In the genomic region with DNA sequence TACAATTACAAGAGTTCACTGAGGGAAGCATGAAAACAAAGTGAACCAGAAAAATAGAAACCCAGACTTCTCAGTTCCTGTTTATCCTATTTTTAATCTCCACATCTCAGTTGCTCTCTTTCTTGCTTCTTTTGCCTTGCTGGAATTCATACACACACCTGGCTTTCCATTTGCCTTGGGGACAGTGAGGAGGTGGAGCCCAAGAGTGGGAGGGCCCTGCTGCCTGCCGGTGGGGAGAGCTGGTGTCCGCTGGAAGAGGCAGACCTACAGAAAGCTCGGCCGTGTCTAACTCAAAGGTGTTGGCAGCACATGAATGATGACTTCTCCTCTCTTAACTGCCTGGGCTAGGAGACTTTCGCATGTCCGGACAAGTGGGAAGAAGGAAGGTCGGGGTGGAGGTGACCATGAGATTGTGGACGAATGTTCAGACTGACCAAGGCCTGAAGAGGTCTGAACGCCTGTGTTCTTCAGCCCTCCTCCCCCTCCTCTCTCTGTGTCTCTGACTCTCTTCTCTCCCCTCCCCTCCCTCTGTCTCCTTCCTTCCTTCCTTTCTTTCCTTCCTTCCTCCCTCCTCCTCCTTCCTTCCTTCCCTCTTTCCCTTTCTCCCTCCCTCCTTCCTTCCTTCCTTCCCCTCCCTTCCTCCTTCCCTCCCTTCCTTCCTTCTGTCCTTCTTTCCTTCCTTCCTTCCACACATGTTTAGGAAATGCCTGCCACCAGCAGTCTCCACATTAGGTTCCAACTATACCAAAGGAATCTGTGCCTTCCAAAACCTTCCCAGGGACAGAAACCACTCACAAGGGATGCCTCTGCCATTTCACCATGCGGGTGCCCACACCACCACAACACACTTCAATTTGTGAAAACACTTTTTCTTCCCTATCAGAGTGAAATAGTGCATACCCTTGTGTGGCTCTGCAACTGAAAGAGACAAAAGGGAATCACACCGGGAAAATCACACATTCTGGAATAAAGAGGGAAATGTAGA, we compare ENCODE assay signal across 2 cellular contexts.
TF ChIP-seq lines count a peak whose summit lies in the region.

No MANE protein-coding gene starts in this region.

TF ChIP-seq in HCT116, 20 proteins besides CTCF, POLR2A, EP300 and RAD21:
- no peak for TF ChIP-seq SP1 (IDR thresholded peaks at IDR 0.05; ENCODE audit: low read depth)
- TF ChIP-seq, protein P1, sequence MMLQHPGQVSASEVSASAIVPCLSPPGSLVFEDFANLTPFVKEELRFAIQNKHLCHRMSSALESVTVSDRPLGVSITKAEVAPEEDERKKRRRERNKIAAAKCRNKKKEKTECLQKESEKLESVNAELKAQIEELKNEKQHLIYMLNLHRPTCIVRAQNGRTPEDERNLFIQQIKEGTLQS (IDR thresholded peaks at IDR 0.05), result no peak
- no peak for TF ChIP-seq FOSL1 (IDR thresholded peaks at IDR 0.05; ENCODE audit: low read depth)
- TF ChIP-seq POLR2AphosphoS5 (IDR thresholded peaks at IDR 0.05; ENCODE audit: low read depth, low read length), result no peak
- no peak for TF ChIP-seq ELF1 (IDR thresholded peaks at IDR 0.05; ENCODE audit: borderline replicate concordance, low read depth)
- no peak for TF ChIP-seq ZFX (IDR thresholded peaks at IDR 0.05)

TF ChIP-seq in SK-N-SH, 30 proteins besides CTCF, POLR2A, EP300 and RAD21:
- TF ChIP-seq, protein P2, sequence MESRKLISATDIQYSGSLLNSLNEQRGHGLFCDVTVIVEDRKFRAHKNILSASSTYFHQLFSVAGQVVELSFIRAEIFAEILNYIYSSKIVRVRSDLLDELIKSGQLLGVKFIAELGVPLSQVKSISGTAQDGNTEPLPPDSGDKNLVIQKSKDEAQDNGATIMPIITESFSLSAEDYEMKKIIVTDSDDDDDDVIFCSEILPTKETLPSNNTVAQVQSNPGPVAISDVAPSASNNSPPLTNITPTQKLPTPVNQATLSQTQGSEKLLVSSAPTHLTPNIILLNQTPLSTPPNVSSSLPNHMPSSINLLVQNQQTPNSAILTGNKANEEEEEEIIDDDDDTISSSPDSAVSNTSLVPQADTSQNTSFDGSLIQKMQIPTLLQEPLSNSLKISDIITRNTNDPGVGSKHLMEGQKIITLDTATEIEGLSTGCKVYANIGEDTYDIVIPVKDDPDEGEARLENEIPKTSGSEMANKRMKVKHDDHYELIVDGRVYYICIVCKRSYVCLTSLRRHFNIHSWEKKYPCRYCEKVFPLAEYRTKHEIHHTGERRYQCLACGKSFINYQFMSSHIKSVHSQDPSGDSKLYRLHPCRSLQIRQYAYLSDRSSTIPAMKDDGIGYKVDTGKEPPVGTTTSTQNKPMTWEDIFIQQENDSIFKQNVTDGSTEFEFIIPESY (IDR thresholded peaks at IDR 0.05; ENCODE audit: borderline replicate concordance, low read depth), result no peak
- TF ChIP-seq POLR2AphosphoS5 (IDR thresholded peaks at IDR 0.05; ENCODE audit: low read depth, low read length), result no peak
TF ChIP-seq in SK-N-SH: peak in this region for 0.
